Comparison of ENCODE assay signal across 17 cellular contexts in genomic region chr2:189297446-189297845, GRCh38.
DNase-seq lines count a peak whose midpoint lies in the region; ATAC-seq and TF ChIP-seq lines count a peak whose summit lies in the region.
"Had no signal": no experiment of that assay in that cellular context is flagged by ENCODE, and none has a peak within 500 bp of the region (broad histone marks: within the 10 kb centered on the region; RNA-seq: fewer than 3 reads in every experiment).

No MANE protein-coding gene starts in this region.

- no peak overlapping the region for H3K4me3 ChIP-seq in kidney epithelial cell (ENCODE audit: low read depth, low read length)
- H3K4me3 ChIP-seq: breast epithelium, GM12878, SJCRH30 had no signal

- no peaks in the 10 kb centered on the region for H3K36me3 ChIP-seq in kidney epithelial cell (ENCODE audit: control insufficient read depth, insufficient read depth, low read length)
- H3K36me3 ChIP-seq: BE2C, breast epithelium, SJCRH30 had no signal

- peak overlapping the region; percentile 79 for H3K27ac Mint-ChIP-seq in activated naive CD8-positive, alpha-beta T cell treated with anti-CD3 and anti-CD28 coated beads, Interleukin-2, amount 10 ng/mL, durations not matched to agents 7 days and 5 days

- no peak for ATAC-seq in activated naive CD8-positive, alpha-beta T cell treated with anti-CD3 and anti-CD28 coated beads, Interleukin-2, amount 10 ng/mL, durations not matched to agents 7 days and 5 days (ENCODE audit: low read depth)
- ATAC-seq: GM12878; left colon; stimulated activated effector memory CD8-positive, alpha-beta T cell treated with anti-CD3 and anti-CD28 coated beads, Interleukin-12 subunit alpha, Interleukin-12 subunit beta, amount 100 ng/mL, for 72 hours had no signal

- TF ChIP-seq CTCF in kidney epithelial cell (IDR thresholded peaks at IDR 0.05; ENCODE audit: insufficient read depth, low read length, poor library complexity, severe bottlenecking), result no peak

- peaks cover 26% of the 10 kb centered on the region for H3K36me3 Mint-ChIP-seq in activated naive CD8-positive, alpha-beta T cell treated with anti-CD3 and anti-CD28 coated beads, Interleukin-2, amount 10 ng/mL, durations not matched to agents 7 days and 5 days
- H3K36me3 Mint-ChIP-seq: stimulated activated effector memory CD8-positive, alpha-beta T cell treated with anti-CD3 and anti-CD28 coated beads, Interleukin-12 subunit alpha, Interleukin-12 subunit beta, amount 100 ng/mL, for 72 hours had no signal

- POLR2A ChIA-PET in activated naive CD8-positive, alpha-beta T cell treated with anti-CD3 and anti-CD28 coated beads, Interleukin-2, amount 10 ng/mL, durations not matched to agents 7 days and 5 days (lab: Charles Lee), result interaction anchor here (0.8 to 1.5 kb wide), 2 partner anchors 10 to 145 kb away, joined by 3 to 6 read pairs; no protein-coding TSS in a partner anchor

- peaks cover 52% of the 10 kb centered on the region for H3K4me1 Mint-ChIP-seq in activated naive CD8-positive, alpha-beta T cell treated with anti-CD3 and anti-CD28 coated beads, Interleukin-2, amount 10 ng/mL, durations not matched to agents 7 days and 5 days

- no peaks in the 10 kb centered on the region for H3K27me3 Mint-ChIP-seq in activated naive CD8-positive, alpha-beta T cell treated with anti-CD3 and anti-CD28 coated beads, Interleukin-2, amount 10 ng/mL, durations not matched to agents 7 days and 5 days

- H3K4me3 Mint-ChIP-seq in activated naive CD8-positive, alpha-beta T cell treated with anti-CD3 and anti-CD28 coated beads, Interleukin-2, amount 10 ng/mL, durations not matched to agents 7 days and 5 days, result peak overlapping the region; percentile 33
- H3K4me3 Mint-ChIP-seq: stimulated activated effector memory CD8-positive, alpha-beta T cell treated with anti-CD3 and anti-CD28 coated beads, Interleukin-12 subunit alpha, Interleukin-12 subunit beta, amount 100 ng/mL, for 72 hours had no signal

- H3K9me3 Mint-ChIP-seq in activated naive CD8-positive, alpha-beta T cell treated with anti-CD3 and anti-CD28 coated beads, Interleukin-2, amount 10 ng/mL, durations not matched to agents 7 days and 5 days, result no peaks in the 10 kb centered on the region
- H3K9me3 Mint-ChIP-seq: stimulated activated effector memory CD8-positive, alpha-beta T cell treated with anti-CD3 and anti-CD28 coated beads, Interleukin-12 subunit alpha, Interleukin-12 subunit beta, amount 100 ng/mL, for 72 hours had no signal

- H3K27me3 ChIP-seq in kidney epithelial cell (ENCODE audit: control insufficient read depth, insufficient read depth, low read length), result no peaks in the 10 kb centered on the region
- H3K27me3 ChIP-seq: BE2C, breast epithelium, SJCRH30 had no signal

- DNase-seq in AG08395 (ENCODE audit: low spot score), result peak; percentile 11
- DNase-seq in HCEC 1CT, result peak; percentile 71
- DNase-seq in activated naive CD8-positive, alpha-beta T cell treated with anti-CD3 and anti-CD28 coated beads, Interleukin-2, amount 10 ng/mL, durations not matched to agents 7 days and 5 days, result no peak
- DNase-seq in kidney epithelial cell (ENCODE audit: low read depth), result peak; percentile 41
- DNase-seq in hypothalamus (lab: John Stamatoyannopoulos, UW), result no peak
- no peak for DNase-seq in activated CD8-positive, alpha-beta memory T cell treated with anti-CD3 and anti-CD28 coated beads for 24 hours
- DNase-seq in NCI-H1436 treated with DMSO at 0.1 percent for 48 hours (lab: John Stamatoyannopoulos, UW), result no peak
- no peak for DNase-seq in SW480 (ENCODE audit: low spot score)
- DNase-seq: activated CD8-positive, alpha-beta memory T cell treated with anti-CD3 and anti-CD28 coated beads, Interleukin-2, amount 50 U/mL, for 4 hours; BE2C; DMS53; left colon; NCI-H2171 treated with DMSO at 0.1 percent for 48 hours had no signal

Comparison
In these comparisons a context has a peak if more than half of its experiments do, and no peak if none do; other contexts are left out.
1. DNase-seq: peak in AG08395 (single experiment), HCEC 1CT (single experiment) and kidney epithelial cell (single experiment); none in activated naive CD8-positive, alpha-beta T cell treated with anti-CD3 and anti-CD28 coated beads, Interleukin-2, amount 10 ng/mL, durations not matched to agents 7 days and 5 days (single experiment), hypothalamus (0 of 51), activated CD8-positive, alpha-beta memory T cell treated with anti-CD3 and anti-CD28 coated beads for 24 hours (single experiment), NCI-H1436 treated with DMSO at 0.1 percent for 48 hours (single experiment) and SW480 (single experiment).